Comparison of ENCODE assay signal across 1 cellular context in the genomic region with DNA sequence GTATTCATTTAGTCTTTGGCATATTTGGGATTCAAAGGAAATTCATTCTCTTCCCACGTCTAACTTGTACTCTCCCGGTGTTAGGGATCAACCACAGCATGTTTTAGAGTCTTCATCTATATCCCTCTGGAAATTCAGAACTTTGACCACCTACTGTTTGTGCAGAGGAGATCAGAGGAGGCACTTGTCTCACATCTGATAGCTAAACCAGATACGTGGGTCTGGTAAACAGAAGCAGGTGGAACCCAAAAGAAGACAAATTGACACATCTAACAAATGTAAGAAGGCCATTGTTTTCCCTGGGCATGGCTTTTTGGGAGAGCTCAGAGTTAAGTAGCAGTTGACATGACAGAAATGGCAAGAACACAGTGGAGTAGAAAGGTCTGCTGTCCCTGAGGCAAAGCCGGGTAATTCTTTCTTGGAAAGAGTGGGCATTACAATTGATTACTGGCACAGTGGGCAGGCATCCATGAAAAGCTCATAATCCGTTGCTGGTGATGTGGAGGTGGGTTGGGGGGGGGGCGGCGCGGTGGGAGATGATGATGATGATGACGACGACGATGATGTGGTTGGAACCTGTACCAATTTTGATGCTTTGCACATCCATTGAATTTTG.
A peak's percentile ranks its signal among the peaks of the same experiment; 100 is the strongest.
TF ChIP-seq lines count a peak whose summit lies in the region.

No MANE protein-coding gene starts in this region.

TF ChIP-seq in HepG2, 621 proteins besides CTCF, POLR2A, EP300 and RAD21 (continued from another document and continues in another):
- TF ChIP-seq ZBED4 (CRISPR knock-in tag; IDR thresholded peaks at IDR 0.05; ENCODE audit: borderline replicate concordance) (peak; percentile 27; the same call in 1 of the 2 replicates), FLYWCH1 (CRISPR knock-in tag; IDR thresholded peaks at IDR 0.05) (no peak), ZNF446 (CRISPR knock-in tag; IDR thresholded peaks at IDR 0.05) (no peak), CC2D1A (CRISPR knock-in tag; IDR thresholded peaks at IDR 0.05) (no peak), MAZ (IDR thresholded peaks at IDR 0.05; ENCODE audit: borderline replicate concordance, low read depth, low read length) (no peak), MAZ (CRISPR knock-in tag; IDR thresholded peaks at IDR 0.05; ENCODE audit: low read depth) (no peak), ZNF75D (CRISPR knock-in tag; IDR thresholded peaks at IDR 0.05; ENCODE audit: borderline replicate concordance) (no peak), PITX1 (CRISPR knock-in tag; IDR thresholded peaks at IDR 0.05) (peak; percentile 84), ARID2 (CRISPR knock-in tag; IDR thresholded peaks at IDR 0.05; ENCODE audit: borderline replicate concordance) (no peak), SALL2 (CRISPR knock-in tag; IDR thresholded peaks at IDR 0.05) (no peak), HHEX (CRISPR knock-in tag; IDR thresholded peaks at IDR 0.05) (peak; percentile 54; the same call in 1 of the 2 replicates), RARG (CRISPR knock-in tag; IDR thresholded peaks at IDR 0.05; ENCODE audit: low read depth) (no peak), SETDB1 (CRISPR knock-in tag; IDR thresholded peaks at IDR 0.05; ENCODE audit: borderline replicate concordance) (no peak), SIX1 (CRISPR knock-in tag; IDR thresholded peaks at IDR 0.05; ENCODE audit: borderline replicate concordance) (peak; percentile 83), SAP130 (CRISPR knock-in tag; IDR thresholded peaks at IDR 0.05; ENCODE audit: low read depth) (peak; percentile 90), CBX5 (CRISPR knock-in tag; IDR thresholded peaks at IDR 0.05; ENCODE audit: borderline replicate concordance) (peak; percentile 43; the same call in 1 of the 2 replicates), RBAK (CRISPR knock-in tag; IDR thresholded peaks at IDR 0.05) (no peak), NR1H2 (CRISPR knock-in tag; IDR thresholded peaks at IDR 0.05; ENCODE audit: borderline replicate concordance, low read depth) (no peak), SRF (IDR thresholded peaks at IDR 0.05; ENCODE audit: low read depth, low read length) (no peak), KLF16 (CRISPR knock-in tag; IDR thresholded peaks at IDR 0.05) (peak in 1 of 2 experiments; percentile 76; a peak in 1 of 4 replicates), ZNF101 (CRISPR knock-in tag; IDR thresholded peaks at IDR 0.05; ENCODE audit: borderline replicate concordance, low read depth) (no peak), HDAC1 (CRISPR knock-in tag; IDR thresholded peaks at IDR 0.05) (peak; percentile 80), ZNF557 (CRISPR knock-in tag; IDR thresholded peaks at IDR 0.05) (no peak), NBN (conservative IDR thresholded peaks at IDR 0.05) (no peak), ZNF530 (CRISPR knock-in tag; IDR thresholded peaks at IDR 0.05; ENCODE audit: low read depth) (no peak), ZBTB37 (CRISPR knock-in tag; IDR thresholded peaks at IDR 0.05) (no peak), ARNT2 (CRISPR knock-in tag; IDR thresholded peaks at IDR 0.05; ENCODE audit: low read depth) (no peak), NPAS2 (CRISPR knock-in tag; IDR thresholded peaks at IDR 0.05; ENCODE audit: borderline replicate concordance) (no peak), ZNF484 (CRISPR knock-in tag; IDR thresholded peaks at IDR 0.05; ENCODE audit: borderline replicate concordance, low read depth) (no peak), CENPBD1 (CRISPR knock-in tag; IDR thresholded peaks at IDR 0.05; ENCODE audit: borderline replicate concordance, low read depth) (no peak), ZNF160 (CRISPR knock-in tag; IDR thresholded peaks at IDR 0.05) (no peak), ZNF724P (CRISPR knock-in tag; IDR thresholded peaks at IDR 0.05; ENCODE audit: borderline replicate concordance) (no peak), ZNF407 (CRISPR knock-in tag; IDR thresholded peaks at IDR 0.05; ENCODE audit: not compliant biosample characterization) (no peak), PRMT3 (CRISPR knock-in tag; IDR thresholded peaks at IDR 0.05; ENCODE audit: borderline replicate concordance, low read depth) (0 out of 2 replicates have a peak, but pooled peaks have one; percentile 55), SUZ12 (IDR thresholded peaks at IDR 0.05; ENCODE audit: low read depth, low read length) (no peak), NFIB (CRISPR knock-in tag; IDR thresholded peaks at IDR 0.05; ENCODE audit: borderline replicate concordance) (no peak), NFE2 (CRISPR knock-in tag; IDR thresholded peaks at IDR 0.05) (no peak)
- TF ChIP-seq, protein P1, sequence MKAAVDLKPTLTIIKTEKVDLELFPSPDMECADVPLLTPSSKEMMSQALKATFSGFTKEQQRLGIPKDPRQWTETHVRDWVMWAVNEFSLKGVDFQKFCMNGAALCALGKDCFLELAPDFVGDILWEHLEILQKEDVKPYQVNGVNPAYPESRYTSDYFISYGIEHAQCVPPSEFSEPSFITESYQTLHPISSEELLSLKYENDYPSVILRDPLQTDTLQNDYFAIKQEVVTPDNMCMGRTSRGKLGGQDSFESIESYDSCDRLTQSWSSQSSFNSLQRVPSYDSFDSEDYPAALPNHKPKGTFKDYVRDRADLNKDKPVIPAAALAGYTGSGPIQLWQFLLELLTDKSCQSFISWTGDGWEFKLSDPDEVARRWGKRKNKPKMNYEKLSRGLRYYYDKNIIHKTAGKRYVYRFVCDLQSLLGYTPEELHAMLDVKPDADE (CRISPR knock-in tag; IDR thresholded peaks at IDR 0.05), result no peak
- TF ChIP-seq, protein P2, sequence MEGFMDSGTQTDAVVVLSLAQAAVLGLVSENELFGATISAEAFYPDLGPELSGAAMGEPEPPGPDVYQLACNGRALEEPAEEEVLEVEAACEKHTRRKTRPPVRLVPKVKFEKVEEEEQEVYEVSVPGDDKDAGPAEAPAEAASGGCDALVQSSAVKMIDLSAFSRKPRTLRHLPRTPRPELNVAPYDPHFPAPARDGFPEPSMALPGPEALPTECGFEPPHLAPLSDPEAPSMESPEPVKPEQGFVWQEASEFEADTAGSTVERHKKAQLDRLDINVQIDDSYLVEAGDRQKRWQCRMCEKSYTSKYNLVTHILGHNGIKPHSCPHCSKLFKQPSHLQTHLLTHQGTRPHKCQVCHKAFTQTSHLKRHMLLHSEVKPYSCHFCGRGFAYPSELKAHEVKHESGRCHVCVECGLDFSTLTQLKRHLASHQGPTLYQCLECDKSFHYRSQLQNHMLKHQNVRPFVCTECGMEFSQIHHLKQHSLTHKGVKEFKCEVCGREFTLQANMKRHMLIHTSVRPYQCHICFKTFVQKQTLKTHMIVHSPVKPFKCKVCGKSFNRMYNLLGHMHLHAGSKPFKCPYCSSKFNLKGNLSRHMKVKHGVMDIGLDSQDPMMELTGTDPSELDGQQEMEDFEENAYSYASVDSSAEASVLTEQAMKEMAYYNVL (CRISPR knock-in tag; IDR thresholded peaks at IDR 0.05; ENCODE audit: borderline replicate concordance), result peak; percentile 31; the same call in 1 of the 2 replicates
- TF ChIP-seq, protein P3, sequence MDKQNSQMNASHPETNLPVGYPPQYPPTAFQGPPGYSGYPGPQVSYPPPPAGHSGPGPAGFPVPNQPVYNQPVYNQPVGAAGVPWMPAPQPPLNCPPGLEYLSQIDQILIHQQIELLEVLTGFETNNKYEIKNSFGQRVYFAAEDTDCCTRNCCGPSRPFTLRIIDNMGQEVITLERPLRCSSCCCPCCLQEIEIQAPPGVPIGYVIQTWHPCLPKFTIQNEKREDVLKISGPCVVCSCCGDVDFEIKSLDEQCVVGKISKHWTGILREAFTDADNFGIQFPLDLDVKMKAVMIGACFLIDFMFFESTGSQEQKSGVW (CRISPR knock-in tag; IDR thresholded peaks at IDR 0.05; ENCODE audit: borderline replicate concordance), result no peak
